In the genomic region with DNA sequence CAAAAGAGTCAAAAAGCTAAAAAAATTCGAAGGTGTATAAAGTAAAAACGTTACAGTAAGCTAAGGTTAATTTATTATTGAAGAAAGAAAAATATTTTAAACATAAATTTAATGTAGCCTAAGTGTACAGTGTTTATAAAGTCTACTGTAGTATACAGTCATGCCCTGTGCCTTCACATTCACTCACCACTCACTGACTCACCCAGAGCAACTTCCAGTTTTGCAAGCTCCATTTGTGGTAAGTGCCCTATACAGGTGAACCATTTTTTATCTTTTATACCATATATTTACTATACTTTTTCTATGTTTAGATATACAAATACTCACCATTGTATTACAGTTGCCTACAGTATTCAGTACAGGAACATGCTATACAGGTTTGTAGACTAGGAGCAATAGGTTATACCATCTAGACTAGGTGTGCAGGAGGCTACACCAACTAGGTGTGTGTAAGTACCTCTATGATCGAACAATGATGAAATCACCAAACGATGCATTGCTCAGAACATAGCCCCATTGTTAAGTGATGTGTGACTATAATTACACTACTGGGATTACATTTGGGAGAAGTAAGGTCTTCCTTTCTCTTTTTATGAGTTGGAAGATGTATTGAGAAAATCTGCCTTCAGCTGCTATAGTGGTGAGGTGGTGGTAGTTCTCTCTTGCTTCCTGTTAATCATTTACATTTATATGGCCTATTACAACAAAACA, we compare ENCODE assay signal across 1 cellular context.
TF ChIP-seq lines count a peak whose summit lies in the region.

No MANE protein-coding gene starts in this region.

TF ChIP-seq in K562, 482 proteins besides CTCF, POLR2A, EP300 and RAD21:
- TF ChIP-seq NBN (IDR thresholded peaks at IDR 0.05; ENCODE audit: low read depth) (no peak), SMC3 (conservative IDR thresholded peaks at IDR 0.05; ENCODE audit: insufficient read depth, low read depth, low read length) (no peak), TCF7L2 (IDR thresholded peaks at IDR 0.05; ENCODE audit: low read depth, low read length) (no peak)
- TF ChIP-seq, protein P1, sequence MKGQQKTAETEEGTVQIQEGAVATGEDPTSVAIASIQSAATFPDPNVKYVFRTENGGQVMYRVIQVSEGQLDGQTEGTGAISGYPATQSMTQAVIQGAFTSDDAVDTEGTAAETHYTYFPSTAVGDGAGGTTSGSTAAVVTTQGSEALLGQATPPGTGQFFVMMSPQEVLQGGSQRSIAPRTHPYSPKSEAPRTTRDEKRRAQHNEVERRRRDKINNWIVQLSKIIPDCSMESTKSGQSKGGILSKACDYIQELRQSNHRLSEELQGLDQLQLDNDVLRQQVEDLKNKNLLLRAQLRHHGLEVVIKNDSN (CRISPR knock-in tag; IDR thresholded peaks at IDR 0.05): no peak
TF ChIP-seq in K562: peak in this region for 0.
